ENCODE assay signal across 18 cellular contexts in the genomic region with DNA sequence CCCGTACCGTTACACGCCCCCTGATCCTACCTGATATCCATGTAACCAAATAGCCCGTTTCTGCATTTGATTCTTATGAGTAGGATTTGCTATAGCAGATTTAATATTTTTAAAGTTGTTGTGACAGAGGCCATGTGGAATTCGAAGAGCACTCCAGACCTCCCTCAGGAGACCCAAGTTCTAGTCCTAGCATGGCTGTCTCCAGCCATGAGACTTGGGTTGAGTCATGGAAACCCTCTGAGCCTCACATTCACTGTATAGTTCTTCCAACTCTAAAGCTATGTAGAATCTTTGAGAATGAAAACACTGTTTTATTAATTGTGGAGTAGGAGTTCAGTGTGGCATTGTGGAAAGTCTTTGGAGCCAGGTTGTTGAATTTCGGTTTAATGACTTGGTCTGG. TPM values are rescaled to one million over a fixed set of nuclear protein-coding genes. Genes with fewer than 3 reads are reported as not detected.
DNase-seq lines count a peak whose midpoint lies in the region; ATAC-seq lines count a peak whose summit lies in the region.
"Had no signal": no experiment of that assay in that cellular context is flagged by ENCODE, and none has a peak within 500 bp of the region (broad histone marks: within the 10 kb centered on the region; RNA-seq: fewer than 3 reads in every experiment).

No MANE protein-coding gene starts in this region.

- peak; percentile 30 for DNase-seq in stimulated activated CD4-positive, alpha-beta T cell treated with anti-CD3 and anti-CD28 coated beads, Interleukin-1b, Interleukin-23, amount 100 ng/mL, for 48 hours
- DNase-seq in stimulated activated CD4-positive, alpha-beta T cell treated with anti-CD3 and anti-CD28 coated beads, Interleukin-12 subunit alpha, Interleukin-12 subunit beta, amount 100 ng/mL, for 4 hours = no peak
- no peak for DNase-seq in activated naive CD8-positive, alpha-beta T cell treated with anti-CD3 and anti-CD28 coated beads, Interleukin-2, amount 50 U/mL, for 24 hours
- DNase-seq in naive thymus-derived CD8-positive, alpha-beta T cell = no peak
- DNase-seq in NCI-H524 treated with DMSO at 0.1 percent for 48 hours (lab: John Stamatoyannopoulos, UW) = no peak
- no peak for DNase-seq in GM19240 (ENCODE audit: insufficient read length, low spot score)
- DNase-seq: activated effector memory CD4-positive, alpha-beta T cell treated with Interleukin-2 at 50 U/mL for 16 hours; AML-193; lower lobe of right lung; MV-4-11; NCI-H2081 treated with DMSO at 0.1 percent for 48 hours; right cardiac atrium; SW 1271; uterus had no signal

- no peaks in the 10 kb centered on the region for H3K9me3 Mint-ChIP-seq in activated naive CD8-positive, alpha-beta T cell treated with anti-CD3 and anti-CD28 coated beads, Interleukin-2, amount 50 U/mL, for 24 hours
- no peaks in the 10 kb centered on the region for H3K9me3 Mint-ChIP-seq in naive thymus-derived CD8-positive, alpha-beta T cell

- peak overlapping the region; percentile 98 for H3K27ac Mint-ChIP-seq in activated naive CD8-positive, alpha-beta T cell treated with anti-CD3 and anti-CD28 coated beads, Interleukin-2, amount 50 U/mL, for 24 hours
- H3K27ac Mint-ChIP-seq in naive thymus-derived CD8-positive, alpha-beta T cell = peak overlapping the region; percentile 89 to 98 (median 96)

- H3K36me3 Mint-ChIP-seq in activated naive CD8-positive, alpha-beta T cell treated with anti-CD3 and anti-CD28 coated beads, Interleukin-2, amount 50 U/mL, for 24 hours (ENCODE audit: low read depth) = peaks cover 47% of the 10 kb centered on the region
- H3K36me3 Mint-ChIP-seq in naive thymus-derived CD8-positive, alpha-beta T cell = peaks cover 10 to 49% (median 22%) of the 10 kb centered on the region in 3 donors

- ATAC-seq in activated naive CD8-positive, alpha-beta T cell treated with anti-CD3 and anti-CD28 coated beads, Interleukin-2, amount 50 U/mL, for 24 hours = peak; percentile 59
- ATAC-seq in naive thymus-derived CD8-positive, alpha-beta T cell = peak; percentile 3 to 19
- ATAC-seq in HG02759 (IDR thresholded peaks at IDR 0.05; ENCODE audit: unreplicated experiment) (no peak), HG02885 (IDR thresholded peaks at IDR 0.05; ENCODE audit: poor library complexity, unreplicated experiment) (no peak)
- ATAC-seq: right cardiac atrium had no signal

- no peaks in the 10 kb centered on the region for H3K27me3 Mint-ChIP-seq in activated naive CD8-positive, alpha-beta T cell treated with anti-CD3 and anti-CD28 coated beads, Interleukin-2, amount 50 U/mL, for 24 hours
- H3K27me3 Mint-ChIP-seq in naive thymus-derived CD8-positive, alpha-beta T cell = no peaks in the 10 kb centered on the region

- H3K4me1 Mint-ChIP-seq in activated naive CD8-positive, alpha-beta T cell treated with anti-CD3 and anti-CD28 coated beads, Interleukin-2, amount 50 U/mL, for 24 hours = peaks cover 85% of the 10 kb centered on the region
- peaks cover 44 to 78% (median 73%) of the 10 kb centered on the region in 4 donors for H3K4me1 Mint-ChIP-seq in naive thymus-derived CD8-positive, alpha-beta T cell

- H3K4me3 Mint-ChIP-seq in activated naive CD8-positive, alpha-beta T cell treated with anti-CD3 and anti-CD28 coated beads, Interleukin-2, amount 50 U/mL, for 24 hours = peak overlapping the region; percentile 73
- H3K4me3 Mint-ChIP-seq in naive thymus-derived CD8-positive, alpha-beta T cell = peak overlapping the region; percentile 63 to 86 (median 68)

- POLR2A ChIA-PET in naive thymus-derived CD8-positive, alpha-beta T cell (lab: Charles Lee) = interaction anchor here (0.9 to 1.5 kb wide), 5 partner anchors 9 to 45 kb away, joined by 3 to 5 read pairs (median 4); no protein-coding TSS in a partner anchor

RNA-seq across cellular contexts. Expression of a gene that starts 8.0 kb away (rescaled TPM):
- 10 to 100 TPM in 1 of 2 experiments, 1 to 10 TPM in 1; 8.4 to 10.4 TPM for total RNA-seq in naive thymus-derived CD8-positive, alpha-beta T cell
- polyA plus RNA-seq in naive thymus-derived CD8-positive, alpha-beta T cell = 10 to 100 TPM in 2 of 3 donors, 1 to 10 TPM in 1; 9.2 to 35.5 (median 13.1) TPM

RNA-seq across cellular contexts. Expression of a gene that starts 57.0 kb away (rescaled TPM):
- 10 to 100 TPM; 31.1 to 31.3 TPM for total RNA-seq in naive thymus-derived CD8-positive, alpha-beta T cell
- 10 to 100 TPM; 22.2 to 37.0 (median 26.1) TPM for polyA plus RNA-seq in naive thymus-derived CD8-positive, alpha-beta T cell
- total RNA-seq: fibroblast of villous mesenchyme, H4 had no signal
- polyA plus RNA-seq: right cardiac atrium had no signal

Comparison
In these comparisons a context has a peak if more than half of its experiments do, and no peak if none do; other contexts are left out.
1. ATAC-seq: peak in activated naive CD8-positive, alpha-beta T cell treated with anti-CD3 and anti-CD28 coated beads, Interleukin-2, amount 50 U/mL, for 24 hours (single experiment) and naive thymus-derived CD8-positive, alpha-beta T cell (2 of 2); none in HG02759 (single experiment) and HG02885 (single experiment).